In genomic region chr11:17331669-17332068, GRCh38 we compare ENCODE assay signal across 25 cellular contexts. TPM values are rescaled to one million over a fixed set of nuclear protein-coding genes. Genes with fewer than 3 reads are reported as not detected.
"Had no signal": no experiment of that assay in that cellular context is flagged by ENCODE, and none has a peak within 500 bp of the region (broad histone marks: within the 10 kb centered on the region; RNA-seq: fewer than 3 reads in every experiment).

No MANE protein-coding gene starts in this region.

- DNase-seq: Kasumi-1, MM.1S, NCI-H1092 treated with DMSO at 0.1 percent for 48 hours, NCI-H1436, NCI-H187, NCI-H2029, NCI-H2081 treated with DMSO at 0.1 percent for 48 hours, NCI-H2171, NCI-H226, NCI-H446, NCI-H510A, NCI-H524 treated with DMSO at 0.1 percent for 48 hours, NCI-H69, NCI-H774, PC-3, Peyer's patch, SHP77 treated with DMSO at 0.1 percent for 48 hours, SJCRH30, SW 1271, T-cell had no signal

- ATAC-seq: K562, PC-3, Right ventricle myocardium inferior, T-cell had no signal

- H3K27ac ChIP-seq: KMS-11, Peyer's patch, SJCRH30 had no signal

RNA-seq across cellular contexts. Expression of gene KCNJ11, which starts 56.8 kb away (rescaled TPM):
- total RNA-seq: M059J, RPMI7951 had no signal
